ENCODE assay signal across 1 cellular context in genomic region chr19:582497-583197, GRCh38.
TF ChIP-seq lines count a peak whose summit lies in the region.

No MANE protein-coding gene starts in this region.

TF ChIP-seq in A549, 52 proteins besides CTCF, POLR2A, EP300 and RAD21 (continued from another document):
- no peak for TF ChIP-seq BCL3 (IDR thresholded peaks at IDR 0.05)
TF ChIP-seq in A549: peak in this region for 1.
